Comparison of ENCODE assay signal across 9 cellular contexts in the genomic region with DNA sequence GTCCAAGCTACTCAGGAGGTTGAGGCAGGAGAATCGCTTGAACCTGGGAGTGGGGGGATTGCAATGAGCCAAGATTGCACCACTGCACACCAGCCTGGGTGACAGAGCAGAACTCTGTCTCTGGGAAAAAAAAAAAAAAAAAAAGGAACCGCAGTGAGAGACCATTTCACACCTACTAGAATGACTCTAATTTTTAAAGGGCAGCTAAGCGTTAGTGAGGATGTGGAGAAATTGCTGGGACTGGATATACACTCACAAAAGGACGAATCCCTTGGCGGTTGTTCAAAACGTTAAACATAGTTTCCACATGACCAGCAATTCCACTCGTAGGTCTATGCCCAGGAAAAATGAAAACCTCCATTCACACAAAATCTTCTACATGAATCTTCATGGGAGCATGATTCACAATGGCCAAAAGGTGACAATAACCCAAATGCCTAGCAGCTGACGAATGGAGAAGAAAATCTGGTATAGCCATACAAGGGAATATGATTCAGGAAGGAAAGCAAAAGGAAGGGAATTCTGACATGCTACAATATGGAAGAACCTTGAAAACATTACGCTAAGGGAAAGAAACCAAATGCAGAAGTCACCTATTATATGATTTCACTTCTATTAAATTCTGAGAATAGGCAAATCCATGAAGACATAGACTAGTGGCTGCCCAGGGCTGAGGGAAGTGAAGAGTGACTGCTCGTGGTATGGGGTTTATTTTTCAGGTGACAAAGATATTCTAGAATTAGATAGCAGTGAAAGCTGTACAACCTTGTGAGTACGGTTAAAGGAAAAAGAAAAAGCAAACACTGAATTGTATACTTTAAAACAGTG.
DNase-seq lines count a peak whose midpoint lies in the region; ATAC-seq and TF ChIP-seq lines count a peak whose summit lies in the region.
"Had no signal": no experiment of that assay in that cellular context is flagged by ENCODE, and none has a peak within 500 bp of the region (broad histone marks: within the 10 kb centered on the region; RNA-seq: fewer than 3 reads in every experiment).

No MANE protein-coding gene starts in this region.

- H3K9me3 ChIP-seq in hepatocyte (ENCODE audit: low read depth) (no peaks in the 10 kb centered on the region), left ventricle myocardium inferior (replicated peaks) (peaks cover 8% of the 10 kb centered on the region)

- H3K9me2 ChIP-seq in hepatocyte (replicated peaks; ENCODE audit: insufficient read depth), result no peaks in the 10 kb centered on the region

- CTCF ChIA-PET in activated CD8-positive, alpha-beta T cell treated with anti-CD3 and anti-CD28 coated beads, Interleukin-2, amount 10 ng/mL, durations not matched to agents 7 days and 5 days (lab: Charles Lee), result interaction anchor here (1.0 to 1.9 kb wide), 2 partner anchors 131 to 170 kb away, joined by 4 to 5 read pairs; a partner anchor contains a TSS

- H3K36me3 Mint-ChIP-seq in activated CD8-positive, alpha-beta T cell treated with anti-CD3 and anti-CD28 coated beads, Interleukin-2, amount 10 ng/mL, durations not matched to agents 7 days and 5 days (ENCODE audit: low read depth), result peaks cover 26% of the 10 kb centered on the region

- no peak overlapping the region for H3K4me3 ChIP-seq in HL-60 (replicated peaks; ENCODE audit: insufficient read depth, low read length)
- H3K4me3 ChIP-seq in hepatocyte, result no peak overlapping the region
- no peak overlapping the region for H3K4me3 ChIP-seq in left ventricle myocardium inferior

- POLR2A ChIA-PET in activated CD8-positive, alpha-beta T cell treated with anti-CD3 and anti-CD28 coated beads, Interleukin-2, amount 10 ng/mL, durations not matched to agents 7 days and 5 days (lab: Charles Lee), result interaction anchor here (1.7 kb wide), 1 partner anchor 21 kb away, joined by 5 read pairs; no protein-coding TSS in a partner anchor

- intact Hi-C loops in left ventricle myocardium inferior (cut with micrococcal nuclease), result loop anchor here (10.0 kb wide), 1 partner anchor 120 kb away; no protein-coding TSS in a partner anchor

- peak overlapping the region; percentile 13 for H3K4me3 Mint-ChIP-seq in activated CD8-positive, alpha-beta T cell treated with anti-CD3 and anti-CD28 coated beads, Interleukin-2, amount 10 ng/mL, durations not matched to agents 7 days and 5 days
- H3K4me3 Mint-ChIP-seq: activated T-cell treated with anti-CD3 and anti-CD28 coated beads, Interleukin-2, amount 50 U/mL, for 4 hours had no signal

- H3K9me3 Mint-ChIP-seq in activated CD8-positive, alpha-beta T cell treated with anti-CD3 and anti-CD28 coated beads, Interleukin-2, amount 10 ng/mL, durations not matched to agents 7 days and 5 days (ENCODE audit: insufficient read depth), result peaks cover 21% of the 10 kb centered on the region
- H3K9me3 Mint-ChIP-seq: activated T-cell treated with anti-CD3 and anti-CD28 coated beads, Interleukin-2, amount 50 U/mL, for 4 hours had no signal

- TF ChIP-seq CTCF in HL-60 (IDR thresholded peaks at IDR 0.05; ENCODE audit: insufficient read depth, low read length) (no peak), hepatocyte (IDR thresholded peaks at IDR 0.05; ENCODE audit: poor library complexity) (no peak), GM13976 (IDR thresholded peaks at IDR 0.05; ENCODE audit: borderline replicate concordance, control extremely low read depth, extremely low read depth, insufficient read depth, missing control alignments) (no peak), left ventricle myocardium inferior (IDR thresholded peaks at IDR 0.05; ENCODE audit: borderline replicate concordance) (no peak)

- no peak overlapping the region for H2AFZ ChIP-seq in hepatocyte

- WGBS in hepatocyte (ENCODE audit: low lambda C conversion rate, missing lambda C conversion rate), result 90% methylated on average over 11 of the region's 11 CpGs

- ATAC-seq in activated CD8-positive, alpha-beta T cell treated with anti-CD3 and anti-CD28 coated beads, Interleukin-2, amount 10 ng/mL, durations not matched to agents 7 days and 5 days, result no peak
- ATAC-seq in HG03378 (IDR thresholded peaks at IDR 0.05; ENCODE audit: unreplicated experiment), result no peak
- ATAC-seq: activated T-cell treated with anti-CD3 and anti-CD28 coated beads, Interleukin-2, amount 50 U/mL, for 4 hours had no signal

- H3K4me1 Mint-ChIP-seq in activated CD8-positive, alpha-beta T cell treated with anti-CD3 and anti-CD28 coated beads, Interleukin-2, amount 10 ng/mL, durations not matched to agents 7 days and 5 days (ENCODE audit: low read depth), result peaks cover 76% of the 10 kb centered on the region

- no peaks in the 10 kb centered on the region for H3K27me3 Mint-ChIP-seq in activated CD8-positive, alpha-beta T cell treated with anti-CD3 and anti-CD28 coated beads, Interleukin-2, amount 10 ng/mL, durations not matched to agents 7 days and 5 days (ENCODE audit: low read depth)

- no peak overlapping the region for H3K4me2 ChIP-seq in hepatocyte

- H3K27ac ChIP-seq in HL-60 (replicated peaks) (peak overlapping the region; percentile 29), hepatocyte (peak overlapping the region; percentile 12), left ventricle myocardium inferior (replicated peaks) (no peak overlapping the region)

- peak; percentile 61 to 67 for DNase-seq in AML-193 (lab: John Stamatoyannopoulos, UW)
- DNase-seq in HL-60 (ENCODE audit: low read depth in 1 of 2, low spot score in 1 of 2), result peak in 1 of 2 experiments; percentile 54
- DNase-seq in activated CD8-positive, alpha-beta T cell treated with anti-CD3 and anti-CD28 coated beads, Interleukin-2, amount 10 ng/mL, durations not matched to agents 7 days and 5 days, result no peak
- DNase-seq in hepatocyte (ENCODE audit: low spot score), result no peak
- DNase-seq in GM13976 (ENCODE audit: low spot score), result no peak
- DNase-seq in left ventricle myocardium inferior, result no peak
- no peak for DNase-seq in NCI-H2107 (lab: John Stamatoyannopoulos, UW)
- DNase-seq: activated T-cell treated with anti-CD3 and anti-CD28 coated beads, Interleukin-2, amount 50 U/mL, for 4 hours had no signal

- H3K36me3 ChIP-seq in hepatocyte (replicated peaks; ENCODE audit: insufficient read depth, low read depth) (no peaks in the 10 kb centered on the region), left ventricle myocardium inferior (no peaks in the 10 kb centered on the region)

- H3K27me3 ChIP-seq in HL-60 (ENCODE audit: insufficient read depth, poor library complexity, severe bottlenecking) (no peaks in the 10 kb centered on the region), hepatocyte (no peaks in the 10 kb centered on the region), left ventricle myocardium inferior (ENCODE audit: low read depth) (no peaks in the 10 kb centered on the region)

- H3K4me1 ChIP-seq in hepatocyte (ENCODE audit: insufficient read depth) (peaks cover 23% of the 10 kb centered on the region), left ventricle myocardium inferior (peaks cover 52% of the 10 kb centered on the region)

- peak overlapping the region; percentile 80 for H3K27ac Mint-ChIP-seq in activated CD8-positive, alpha-beta T cell treated with anti-CD3 and anti-CD28 coated beads, Interleukin-2, amount 10 ng/mL, durations not matched to agents 7 days and 5 days

- no peaks in the 10 kb centered on the region for H4K20me1 ChIP-seq in hepatocyte (ENCODE audit: insufficient read depth, poor library complexity, severe bottlenecking)

- H3K79me2 ChIP-seq in hepatocyte, result no peaks in the 10 kb centered on the region

- in situ Hi-C loops in GM13976 (cut with MboI; ENCODE audit: low sequenced_read_pairs, unreplicated experiment), result no loop called here

Comparison
In these comparisons a context has a peak if more than half of its experiments do, and no peak if none do; other contexts are left out.
1. DNase-seq: peak in AML-193 (2 of 2); none in activated CD8-positive, alpha-beta T cell treated with anti-CD3 and anti-CD28 coated beads, Interleukin-2, amount 10 ng/mL, durations not matched to agents 7 days and 5 days (single experiment), hepatocyte (single experiment), GM13976 (single experiment), left ventricle myocardium inferior (single experiment) and NCI-H2107 (single experiment).